In genomic region chr20:33994624-33994913, GRCh38 we compare ENCODE assay signal across 8 cellular contexts. TPM values are rescaled to one million over a fixed set of nuclear protein-coding genes. Genes with fewer than 3 reads are reported as not detected.
A peak's percentile ranks its signal among the peaks of the same experiment; 100 is the strongest.
DNase-seq lines count a peak whose midpoint lies in the region; ATAC-seq and TF ChIP-seq lines count a peak whose summit lies in the region.

No MANE protein-coding gene starts in this region.

- H3K4me3 Mint-ChIP-seq in activated CD4-positive, alpha-beta T cell treated with anti-CD3 and anti-CD28 coated beads for 36 hours: peak overlapping the region; percentile 97

- TF ChIP-seq POLR2A in adrenal gland (IDR thresholded peaks at IDR 0.05) (no peak), suprapubic skin (IDR thresholded peaks at IDR 0.05) (no peak)

- H3K36me3 ChIP-seq in adrenal gland (replicated peaks in 1 of 2): no peaks in the 10 kb centered on the region
- no peaks in the 10 kb centered on the region for H3K36me3 ChIP-seq in left lung
- no peaks in the 10 kb centered on the region for H3K36me3 ChIP-seq in suprapubic skin

- H3K27me3 Mint-ChIP-seq in activated CD4-positive, alpha-beta T cell treated with anti-CD3 and anti-CD28 coated beads for 36 hours: no peaks in the 10 kb centered on the region

- H3K27ac ChIP-seq in adrenal gland: peak overlapping the region; percentile 81 to 97 (median 96)
- H3K27ac ChIP-seq in left lung: peak overlapping the region; percentile 98
- peak overlapping the region; percentile 99 for H3K27ac ChIP-seq in suprapubic skin

- no peak for DNase-seq in activated CD4-positive, alpha-beta T cell treated with anti-CD3 and anti-CD28 coated beads for 36 hours
- DNase-seq in activated CD4-positive, alpha-beta T cell treated with anti-CD3 and anti-CD28 coated beads for 4 hours: no peak
- DNase-seq in adrenal gland: no peak
- no peak for DNase-seq in left lung
- DNase-seq in suprapubic skin (ENCODE audit: low spot score in 2 of 2): no peak
- DNase-seq in activated effector memory CD4-positive, alpha-beta T cell treated with anti-CD3 and anti-CD28 coated beads, Interleukin-2, amount 50 U/mL, for 16 hours: no peak

- H3K36me3 Mint-ChIP-seq in activated CD4-positive, alpha-beta T cell treated with anti-CD3 and anti-CD28 coated beads for 36 hours (ENCODE audit: low read depth): peaks cover 29% of the 10 kb centered on the region

- peak overlapping the region; percentile 95 for H3K27ac Mint-ChIP-seq in activated CD4-positive, alpha-beta T cell treated with anti-CD3 and anti-CD28 coated beads for 36 hours

- H3K4me1 ChIP-seq in adrenal gland (replicated peaks in 1 of 2) (peaks cover 24 to 35% of the 10 kb centered on the region in 2 donors), left lung (peaks cover 30 to 70% of the 10 kb centered on the region in 2 donors), suprapubic skin (peaks cover 51% of the 10 kb centered on the region)

- POLR2A ChIA-PET in activated CD4-positive, alpha-beta T cell treated with anti-CD3 and anti-CD28 coated beads for 36 hours (lab: Charles Lee): interaction anchor here (0.6 to 1.8 kb wide), 3 partner anchors 10 to 342 kb away, joined by 3 to 5 read pairs (median 4); partner anchors contain the start of gene PXMP4

- no peaks in the 10 kb centered on the region for H3K27me3 ChIP-seq in adrenal gland
- no peaks in the 10 kb centered on the region for H3K27me3 ChIP-seq in left lung
- no peaks in the 10 kb centered on the region for H3K27me3 ChIP-seq in suprapubic skin

- no peak for TF ChIP-seq EP300 in suprapubic skin (IDR thresholded peaks at IDR 0.05)

- H3K9me3 ChIP-seq in adrenal gland (replicated peaks in 1 of 3): no peaks in the 10 kb centered on the region
- no peaks in the 10 kb centered on the region for H3K9me3 ChIP-seq in left lung
- no peaks in the 10 kb centered on the region for H3K9me3 ChIP-seq in suprapubic skin

- CTCF ChIA-PET in activated CD4-positive, alpha-beta T cell treated with anti-CD3 and anti-CD28 coated beads for 36 hours (lab: Charles Lee): no interaction called here

- 0 to 3% (median 0%) methylated on average over 13 to 15 of the region's 15 CpGs for WGBS in adrenal gland, 4 donors
- WGBS in suprapubic skin: 0% methylated on average over 12 of the region's 15 CpGs

- ATAC-seq in activated CD4-positive, alpha-beta T cell treated with anti-CD3 and anti-CD28 coated beads for 36 hours: no peak
- ATAC-seq in left lung (no peak), HG02678 (IDR thresholded peaks at IDR 0.05; ENCODE audit: unreplicated experiment) (no peak), HG03342 (IDR thresholded peaks at IDR 0.05; ENCODE audit: unreplicated experiment) (no peak)

- H3K4me1 Mint-ChIP-seq in activated CD4-positive, alpha-beta T cell treated with anti-CD3 and anti-CD28 coated beads for 36 hours: peaks cover 63% of the 10 kb centered on the region

- no peak for TF ChIP-seq CTCF in adrenal gland (IDR thresholded peaks at IDR 0.05)
- no peak for TF ChIP-seq CTCF in left lung (IDR thresholded peaks at IDR 0.05)
- no peak for TF ChIP-seq CTCF in suprapubic skin (IDR thresholded peaks at IDR 0.05)

- H3K9me3 Mint-ChIP-seq in activated CD4-positive, alpha-beta T cell treated with anti-CD3 and anti-CD28 coated beads for 36 hours (ENCODE audit: low read depth): no peaks in the 10 kb centered on the region

- H3K4me3 ChIP-seq in adrenal gland (peak overlapping the region; percentile 54 to 88 (median 66)), left lung (peak overlapping the region; percentile 91 to 98), suprapubic skin (peak overlapping the region; percentile 74)

- intact Hi-C loops in activated CD4-positive, alpha-beta T cell treated with anti-CD3 and anti-CD28 coated beads for 36 hours (cut with DNase I, micrococcal nuclease): loop anchor here (1.0 to 10.0 kb wide), 9 partner anchors 75 to 1890 kb away; partner anchors contain the start of genes ACTL10 (in 1 of the 2), CDK5RAP1 (in 1 of the 2), ERGIC3 (in 1 of the 2) and GSS (in 1 of the 2)
- intact Hi-C loops in adrenal gland (cut with DNase I): loop anchor here in 1 of 2 donors (10.0 kb wide), 1 partner anchor 70 kb away; no protein-coding TSS in a partner anchor
- intact Hi-C loops in left lung (cut with DNase I): no loop called here

RNA-seq across cellular contexts. Expression of gene RALY, which starts 0.9 kb away (rescaled TPM):
- total RNA-seq in activated CD4-positive, alpha-beta T cell treated with anti-CD3 and anti-CD28 coated beads for 36 hours: 100 to 1,000 TPM; 139 to 152 TPM
- total RNA-seq in adrenal gland: 100 to 1,000 TPM in 1 of 8 donors, 10 to 100 TPM in 7; 39.2 to 105 (median 78.1) TPM
- polyA plus RNA-seq in adrenal gland: 100 to 1,000 TPM in 1 of 3 donors, 10 to 100 TPM in 2; 35.7 to 128 (median 92.7) TPM
- 100 to 1,000 TPM; 127 to 151 TPM for total RNA-seq in left lung
- total RNA-seq in suprapubic skin: 100 to 1,000 TPM in 1 of 4 donors, 10 to 100 TPM in 3; 78.5 to 110 (median 86.6) TPM

Comparison
In these comparisons a context has a peak if more than half of its experiments do, and no peak if none do; other contexts are left out.
1. intact Hi-C loops: an anchor here in activated CD4-positive, alpha-beta T cell treated with anti-CD3 and anti-CD28 coated beads for 36 hours (1.0 to 10.0 kb wide); none called in left lung.